ENCODE assay signal across 10 cellular contexts in genomic region chr12:27284751-27285150, GRCh38. TPM values are rescaled to one million over a fixed set of nuclear protein-coding genes. Genes with fewer than 3 reads are reported as not detected.
A peak's percentile ranks its signal among the peaks of the same experiment; 100 is the strongest.
DNase-seq lines count a peak whose midpoint lies in the region; ATAC-seq and TF ChIP-seq lines count a peak whose summit lies in the region.
"Had no signal": no experiment of that assay in that cellular context is flagged by ENCODE, and none has a peak within 500 bp of the region (broad histone marks: within the 10 kb centered on the region; RNA-seq: fewer than 3 reads in every experiment).

No MANE protein-coding gene starts in this region.

- H3K4me1 Mint-ChIP-seq in MCF 10A (ENCODE audit: insufficient read depth, unreplicated experiment) (peaks cover 12% of the 10 kb centered on the region), glutamatergic neuron (ENCODE audit: low read depth, unreplicated experiment) (peaks cover 19% of the 10 kb centered on the region)

- DNase-seq in MCF 10A (ENCODE audit: unreplicated experiment) (peak; percentile 30), mammary epithelial cell (no peak), glutamatergic neuron (no peak), aorta (no peak), NOMO-1 treated with DMSO at 0.1 percent for 48 hours (lab: John Stamatoyannopoulos, UW; ENCODE audit: unreplicated experiment) (no peak), superior temporal gyrus (ENCODE audit: extremely low spot score) (no peak)
- DNase-seq in effector CD8-positive, alpha-beta T cell (lab: John Stamatoyannopoulos, UW): no peak

- intact Hi-C loops in MCF 10A (cut with micrococcal nuclease): no loop called here
- intact Hi-C loops in mammary epithelial cell (cut with micrococcal nuclease): no loop called here
- intact Hi-C loops in aorta (cut with DNase I): loop anchor here in 1 of 2 donors (5.0 kb wide), 1 partner anchor 107 kb away; no protein-coding TSS in a partner anchor

- H3K9me3 Mint-ChIP-seq in MCF 10A (ENCODE audit: unreplicated experiment) (no peaks in the 10 kb centered on the region), glutamatergic neuron (ENCODE audit: unreplicated experiment) (no peaks in the 10 kb centered on the region)
- H3K9me3 Mint-ChIP-seq: activated T-helper 1 cell treated with anti-CD3 and anti-CD28 coated beads, Interleukin-12 subunit alpha, Interleukin-12 subunit beta, Interleukin-2, Interleukin-4 antibody, amounts not matched to agents 30 ng/mL and 10 ng/mL and 1 ng/mL, durations not matched to agents 14 hours and 24 hours and 36 hours had no signal

- H3K4me2 ChIP-seq in mammary epithelial cell (ENCODE audit: insufficient read depth, low read depth, low read length): no peak overlapping the region

- no peaks in the 10 kb centered on the region for H3K36me3 ChIP-seq in mammary epithelial cell (ENCODE audit: insufficient read depth, low read length)
- H3K36me3 ChIP-seq in aorta (ENCODE audit: control insufficient read depth in 1 of 2, insufficient read depth in 2 of 2, low read length in 1 of 2): no peaks in the 10 kb centered on the region

- no peaks in the 10 kb centered on the region for H4K20me1 ChIP-seq in mammary epithelial cell (ENCODE audit: insufficient read depth, low read length)

- in situ Hi-C loops in mammary epithelial cell (cut with MboI; ENCODE audit: low sequenced_read_pairs in 2 of 2): no loop called here

- H3K4me3 ChIP-seq in mammary epithelial cell (replicated peaks in 1 of 3; ENCODE audit: insufficient read depth in 1 of 3, low read depth in 2 of 3, low read length in 3 of 3): no peak overlapping the region
- no peak overlapping the region for H3K4me3 ChIP-seq in aorta (ENCODE audit: low read length in 2 of 2)

- H3K27ac ChIP-seq in mammary epithelial cell (ENCODE audit: insufficient read depth, low read depth, low read length): no peak overlapping the region
- H3K27ac ChIP-seq in aorta (ENCODE audit: low read depth in 1 of 2, low read length in 2 of 2): peak overlapping the region in 1 of 2 donors; percentile 82

- BruUV-seq in MCF 10A (replicated peaks; lab: Mats Ljungman, UMichigan) (no TSS peak), mammary epithelial cell (replicated peaks; lab: Mats Ljungman, UMichigan) (no TSS peak)

- H3K9ac ChIP-seq in mammary epithelial cell (ENCODE audit: insufficient read depth, low read length): no peak overlapping the region

- H3K4me1 ChIP-seq in mammary epithelial cell (ENCODE audit: insufficient read depth, low read length): peaks cover 3% of the 10 kb centered on the region
- H3K4me1 ChIP-seq in aorta (ENCODE audit: control insufficient read depth in 1 of 2, insufficient read depth in 2 of 2, low read length in 2 of 2): peaks cover 3 to 15% of the 10 kb centered on the region in 2 donors

- dilution Hi-C loops in mammary epithelial cell (cut with HindIII; ENCODE audit: low sequenced_read_pairs): no loop called here

- H2AFZ ChIP-seq in mammary epithelial cell (ENCODE audit: low read depth, low read length): no peak overlapping the region

- POLR2A ChIA-PET in MCF 10A (lab: Yijun Ruan, JAX): interaction anchor here (0.6 to 1.6 kb wide), 5 partner anchors 10 to 1956 kb away, joined by 3 to 5 read pairs (median 4); partner anchors contain the start of gene STK38L

- ATAC-seq in HG03565 (IDR thresholded peaks at IDR 0.05; ENCODE audit: unreplicated experiment): peak; percentile 68
- ATAC-seq in aorta (ENCODE audit: low FRiP score): peak; percentile 81
- ATAC-seq: HCT116 had no signal

- CTCF ChIA-PET in MCF 10A (lab: Yijun Ruan, JAX) (interaction anchor here (1.3 to 2.5 kb wide), 2 partner anchors 15 to 21 kb away, joined by 5 to 12 read pairs; no protein-coding TSS in a partner anchor), mammary epithelial cell (lab: Charles Lee; ENCODE audit: low non-redundant PET) (no interaction called here)

- H3K36me3 Mint-ChIP-seq in MCF 10A (ENCODE audit: insufficient read depth, unreplicated experiment): no peaks in the 10 kb centered on the region
- H3K36me3 Mint-ChIP-seq in glutamatergic neuron (ENCODE audit: unreplicated experiment): no peaks in the 10 kb centered on the region

- H3K27me3 ChIP-seq in mammary epithelial cell (ENCODE audit: insufficient read depth, low read length) (no peaks in the 10 kb centered on the region), aorta (ENCODE audit: control insufficient read depth in 1 of 2, insufficient read depth in 2 of 2, low read length in 1 of 2) (no peaks in the 10 kb centered on the region)

- TF ChIP-seq CTCF in MCF 10A (IDR thresholded peaks at IDR 0.05; ENCODE audit: unreplicated experiment) (no peak), mammary epithelial cell (conservative IDR thresholded peaks at IDR 0.05 in 1 of 2, IDR thresholded peaks at IDR 0.05 in 1 of 2; ENCODE audit: extremely low read depth in 1 of 2, insufficient read depth in 1 of 2, low read depth in 1 of 2, low read length in 2 of 2) (no peak), glutamatergic neuron (IDR thresholded peaks at IDR 0.05; ENCODE audit: partially characterized antibody, unreplicated experiment) (no peak)

- H3K27me3 Mint-ChIP-seq in MCF 10A (ENCODE audit: insufficient read depth, unreplicated experiment) (no peaks in the 10 kb centered on the region), glutamatergic neuron (ENCODE audit: unreplicated experiment) (no peaks in the 10 kb centered on the region)

- peaks cover 8% of the 10 kb centered on the region for H3K79me2 ChIP-seq in mammary epithelial cell (ENCODE audit: insufficient read depth, low read length)

- H3K4me3 Mint-ChIP-seq in MCF 10A (ENCODE audit: unreplicated experiment): no peak overlapping the region
- H3K4me3 Mint-ChIP-seq in glutamatergic neuron (ENCODE audit: unreplicated experiment): peak overlapping the region; percentile 40
- H3K4me3 Mint-ChIP-seq: activated T-helper 1 cell treated with anti-CD3 and anti-CD28 coated beads, Interleukin-12 subunit alpha, Interleukin-12 subunit beta, Interleukin-2, Interleukin-4 antibody, amounts not matched to agents 30 ng/mL and 10 ng/mL and 1 ng/mL, durations not matched to agents 14 hours and 24 hours and 36 hours had no signal

- H3K27ac Mint-ChIP-seq in MCF 10A (ENCODE audit: low read depth, unreplicated experiment): no peak overlapping the region
- H3K27ac Mint-ChIP-seq in glutamatergic neuron (ENCODE audit: unreplicated experiment): no peak overlapping the region
- H3K27ac Mint-ChIP-seq: activated T-helper 1 cell treated with anti-CD3 and anti-CD28 coated beads, Interleukin-12 subunit alpha, Interleukin-12 subunit beta, Interleukin-2, Interleukin-4 antibody, amounts not matched to agents 30 ng/mL and 10 ng/mL and 1 ng/mL, durations not matched to agents 14 hours and 24 hours and 36 hours had no signal

- 100% methylated on average over 2 of the region's 2 CpGs for WGBS in mammary epithelial cell (ENCODE audit: low coverage, missing lambda C conversion rate)
- WGBS in aorta, 2 donors: 3 to 5% methylated on average over 2 of the region's 2 CpGs

- H3K9me3 ChIP-seq in mammary epithelial cell (replicated peaks; ENCODE audit: insufficient read depth, low read length): no peaks in the 10 kb centered on the region
- no peaks in the 10 kb centered on the region for H3K9me3 ChIP-seq in aorta (ENCODE audit: control insufficient read depth, low read length)

RNA-seq across cellular contexts. Expression of gene STK38L, which starts 40.7 kb away (rescaled TPM):
- total RNA-seq in MCF 10A (2022) (18.1 and 19.9 TPM in 2 replicates), mammary epithelial cell (10 to 100 TPM; 30.9 to 33.2 TPM), glutamatergic neuron (ENCODE audit: unreplicated experiment) (31.4 TPM), aorta (100 to 1,000 TPM; 218 to 414 TPM)
- polyA plus RNA-seq in mammary epithelial cell (5.3 TPM), aorta (10 to 100 TPM; 54.6 to 94.4 TPM)
- 9.0 TPM for polyA minus RNA-seq in mammary epithelial cell

RNA-seq across cellular contexts. Expression of gene BMAL2, which starts 47.9 kb away (rescaled TPM):
- 18.0 and 20.0 TPM in 2 replicates for total RNA-seq in MCF 10A (2022)
- 10 to 100 TPM in 1 of 2 donors, 1 to 10 TPM in 1; 8.8 to 51.6 TPM for total RNA-seq in mammary epithelial cell
- 12.7 TPM for polyA plus RNA-seq in mammary epithelial cell
- polyA minus RNA-seq in mammary epithelial cell: 21.8 TPM
- total RNA-seq in glutamatergic neuron (ENCODE audit: unreplicated experiment): 5.3 TPM
- 10 to 100 TPM; 18.1 to 22.6 TPM for total RNA-seq in aorta
- polyA plus RNA-seq in aorta: 1 to 10 TPM; 2.8 to 4.4 TPM
